Comparison of ENCODE assay signal across 8 cellular contexts in the genomic region with DNA sequence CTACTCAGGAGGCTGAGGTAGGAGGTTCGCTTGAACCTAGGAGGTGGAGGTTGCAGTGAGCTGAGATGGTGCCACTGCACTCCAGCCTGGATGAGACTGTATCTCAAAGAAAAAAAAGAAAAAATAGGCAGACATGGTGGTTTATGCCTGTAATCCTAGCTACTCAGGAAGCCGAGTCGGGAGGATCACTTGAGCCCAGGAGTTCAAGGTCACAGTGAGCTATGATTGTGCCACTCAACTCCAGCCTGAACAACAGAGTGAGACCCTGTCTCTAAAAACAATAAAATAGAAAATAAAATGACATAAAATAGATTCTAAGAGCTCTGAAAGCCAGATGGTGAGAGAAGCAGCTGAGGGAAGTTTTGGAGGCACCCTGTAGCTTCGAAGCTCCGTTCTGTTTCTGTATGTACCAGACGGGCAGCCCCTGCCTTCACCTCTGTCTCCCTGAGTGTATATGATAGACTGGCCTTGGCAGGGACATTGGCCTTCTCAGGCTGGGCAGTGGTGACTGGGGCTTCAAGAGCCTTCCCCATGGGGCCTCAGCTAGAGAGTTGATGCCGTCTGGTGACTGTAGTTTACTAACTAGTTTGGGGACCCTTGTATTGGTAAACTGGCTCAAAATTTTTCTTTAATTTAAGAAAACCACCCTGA. TPM values are rescaled to one million over a fixed set of nuclear protein-coding genes. Genes with fewer than 3 reads are reported as not detected.
"Had no signal": no experiment of that assay in that cellular context is flagged by ENCODE, and none has a peak within 500 bp of the region (broad histone marks: within the 10 kb centered on the region; RNA-seq: fewer than 3 reads in every experiment).

No MANE protein-coding gene starts in this region.

- H3K9ac ChIP-seq: GM23248 had no signal

- H3K36me3 Mint-ChIP-seq: IgD-negative memory B cell had no signal

- H3K4me3 ChIP-seq: GM23248, HAP-1 had no signal

- H3K27me3 Mint-ChIP-seq: IgD-negative memory B cell had no signal

- DNase-seq: GM23248, GOT3, H7, HFFc6 had no signal

- H3K36me3 ChIP-seq: HAP-1 had no signal

- H2AFZ ChIP-seq: GM23248 had no signal

- H3K4me3 Mint-ChIP-seq: HFFc6, IgD-negative memory B cell had no signal

- H3K9me3 Mint-ChIP-seq: HFFc6 had no signal

- ATAC-seq: HCT116 had no signal

- H3K27ac Mint-ChIP-seq: HFFc6 had no signal

- H3K27ac ChIP-seq: GM23248 had no signal

- FAIRE-seq: HTR-8/SVneo had no signal

- H3K4me1 ChIP-seq: HAP-1 had no signal

- H3K9me3 ChIP-seq: HAP-1 had no signal

RNA-seq across cellular contexts. Expression of a gene that starts 54.4 kb away (rescaled TPM):
- polyA plus RNA-seq: IgD-negative memory B cell had no signal
